ENCODE assay signal across 8 cellular contexts in genomic region chr12:123429101-123429500, GRCh38. TPM values are rescaled to one million over a fixed set of nuclear protein-coding genes. Genes with fewer than 3 reads are reported as not detected.
A peak's percentile ranks its signal among the peaks of the same experiment; 100 is the strongest.
DNase-seq lines count a peak whose midpoint lies in the region; ATAC-seq and TF ChIP-seq lines count a peak whose summit lies in the region.
"Not testable (repeated sequence)": the region's sequence is repeated elsewhere in the genome, so short reads cannot be mapped to it uniquely, and the experiment has no call there.

No MANE protein-coding gene starts in this region.

- H3K9ac ChIP-seq in OCI-LY3 (ENCODE audit: low read length) = not testable (repeated sequence)

- peak overlapping the region; percentile 77 for H3K27ac Mint-ChIP-seq in CD4-positive, alpha-beta T cell
- peak overlapping the region; percentile 93 for H3K27ac Mint-ChIP-seq in activated B cell treated with CpG ODN at 0.5 μM for 24 hours
- peak overlapping the region; percentile 84 for H3K27ac Mint-ChIP-seq in activated CD8-positive, alpha-beta T cell treated with anti-CD3 and anti-CD28 coated beads for 36 hours
- peak overlapping the region; percentile 45 for H3K27ac Mint-ChIP-seq in activated T-helper 2 cell treated with anti-CD3 and anti-CD28 coated beads, Interferon-gamma antibody, Interleukin-2, Interleukin-4, amounts not matched to agents 10 μg/mL and 5 μg/mL and 100 μg/mL, durations not matched to agents 14 hours and 24 hours and 36 hours
- H3K27ac Mint-ChIP-seq in activated naive CD8-positive, alpha-beta T cell treated with anti-CD3 and anti-CD28 coated beads, Interleukin-2, amount 10 ng/mL, durations not matched to agents 7 days and 5 days = peak overlapping the region; percentile 56
- peak overlapping the region; percentile 35 to 96 for H3K27ac Mint-ChIP-seq in effector memory CD8-positive, alpha-beta T cell
- H3K27ac Mint-ChIP-seq in stimulated activated naive B cell treated with anti-CD40 and anti-IgM and Interleukin-4, amounts not matched to agents 10 μg/mL and 1 μg/mL and 100 μg/mL, for 72 hours = peak overlapping the region; percentile 98

- not testable (repeated sequence) for H3K27me3 ChIP-seq in CD4-positive, alpha-beta T cell (ENCODE audit: control insufficient read depth, insufficient read depth, low read length); OCI-LY3 (ENCODE audit: low read depth, low read length)

- peaks cover 46% of the 10 kb centered on the region for H3K4me1 Mint-ChIP-seq in CD4-positive, alpha-beta T cell (ENCODE audit: low read depth)
- H3K4me1 Mint-ChIP-seq in activated B cell treated with CpG ODN at 0.5 μM for 24 hours = peaks cover 55% of the 10 kb centered on the region
- H3K4me1 Mint-ChIP-seq in activated CD8-positive, alpha-beta T cell treated with anti-CD3 and anti-CD28 coated beads for 36 hours (ENCODE audit: low read depth) = peaks cover 38% of the 10 kb centered on the region
- H3K4me1 Mint-ChIP-seq in activated T-helper 2 cell treated with anti-CD3 and anti-CD28 coated beads, Interferon-gamma antibody, Interleukin-2, Interleukin-4, amounts not matched to agents 10 μg/mL and 5 μg/mL and 100 μg/mL, durations not matched to agents 14 hours and 24 hours and 36 hours (ENCODE audit: low read depth) = peaks cover 36% of the 10 kb centered on the region
- peaks cover 33% of the 10 kb centered on the region for H3K4me1 Mint-ChIP-seq in activated naive CD8-positive, alpha-beta T cell treated with anti-CD3 and anti-CD28 coated beads, Interleukin-2, amount 10 ng/mL, durations not matched to agents 7 days and 5 days
- peaks cover 31 to 52% of the 10 kb centered on the region in 2 donors for H3K4me1 Mint-ChIP-seq in effector memory CD8-positive, alpha-beta T cell (ENCODE audit: low read depth in 2 of 2)
- peaks cover 31 to 59% of the 10 kb centered on the region in 2 donors for H3K4me1 Mint-ChIP-seq in stimulated activated naive B cell treated with anti-CD40 and anti-IgM and Interleukin-4, amounts not matched to agents 10 μg/mL and 1 μg/mL and 100 μg/mL, for 72 hours

- not testable (repeated sequence) for H3K27ac ChIP-seq in CD4-positive, alpha-beta T cell (ENCODE audit: low read depth, low read length)
- H3K27ac ChIP-seq in OCI-LY3 (ENCODE audit: low read length) = peak overlapping the region; percentile 99

- CTCF ChIA-PET in CD4-positive, alpha-beta T cell (lab: Charles Lee); activated B cell treated with CpG ODN at 0.5 μM for 24 hours (lab: Charles Lee): not testable (repeated sequence)
- CTCF ChIA-PET in activated CD8-positive, alpha-beta T cell treated with anti-CD3 and anti-CD28 coated beads for 36 hours (lab: Charles Lee) = interaction anchor here (1.3 to 1.7 kb wide), 2 partner anchors 45 to 153 kb away, joined by 4 to 5 read pairs; partner anchors contain the start of gene KMT5A

- H3K79me2 ChIP-seq in OCI-LY3 (ENCODE audit: low read length) = peaks cover 53% of the 10 kb centered on the region

- H2AFZ ChIP-seq in OCI-LY3 (ENCODE audit: low read depth, low read length) = not testable (repeated sequence)

- not testable (repeated sequence) for DNase-seq in CD4-positive, alpha-beta T cell; activated B cell treated with CpG ODN at 0.5 μM for 24 hours; activated CD8-positive, alpha-beta T cell treated with anti-CD3 and anti-CD28 coated beads for 36 hours; activated T-helper 2 cell treated with anti-CD3 and anti-CD28 coated beads, Interferon-gamma antibody, Interleukin-2, Interleukin-4, amounts not matched to agents 10 μg/mL and 5 μg/mL and 100 μg/mL, durations not matched to agents 14 hours and 24 hours and 36 hours (ENCODE audit: low spot score); activated naive CD8-positive, alpha-beta T cell treated with anti-CD3 and anti-CD28 coated beads, Interleukin-2, amount 10 ng/mL, durations not matched to agents 7 days and 5 days; effector memory CD8-positive, alpha-beta T cell; stimulated activated naive B cell treated with anti-CD40 and anti-IgM and Interleukin-4, amounts not matched to agents 10 μg/mL and 1 μg/mL and 100 μg/mL, for 72 hours

- H3K4me3 Mint-ChIP-seq in CD4-positive, alpha-beta T cell; activated B cell treated with CpG ODN at 0.5 μM for 24 hours; activated CD8-positive, alpha-beta T cell treated with anti-CD3 and anti-CD28 coated beads for 36 hours; activated T-helper 2 cell treated with anti-CD3 and anti-CD28 coated beads, Interferon-gamma antibody, Interleukin-2, Interleukin-4, amounts not matched to agents 10 μg/mL and 5 μg/mL and 100 μg/mL, durations not matched to agents 14 hours and 24 hours and 36 hours (ENCODE audit: low read depth); activated naive CD8-positive, alpha-beta T cell treated with anti-CD3 and anti-CD28 coated beads, Interleukin-2, amount 10 ng/mL, durations not matched to agents 7 days and 5 days; effector memory CD8-positive, alpha-beta T cell; stimulated activated naive B cell treated with anti-CD40 and anti-IgM and Interleukin-4, amounts not matched to agents 10 μg/mL and 1 μg/mL and 100 μg/mL, for 72 hours: not testable (repeated sequence)

- POLR2A ChIA-PET in CD4-positive, alpha-beta T cell (lab: Charles Lee) = interaction anchor here (0.7 to 1.2 kb wide), 3 partner anchors 9 to 180 kb away, joined by 3 read pairs; no protein-coding TSS in a partner anchor
- POLR2A ChIA-PET in activated B cell treated with CpG ODN at 0.5 μM for 24 hours (lab: Charles Lee) = interaction anchor here (0.6 to 3.7 kb wide), 4 partner anchors 9 to 173 kb away, joined by 3 to 70 read pairs (median 7); partner anchors contain the start of gene SNRNP35
- POLR2A ChIA-PET in activated CD8-positive, alpha-beta T cell treated with anti-CD3 and anti-CD28 coated beads for 36 hours (lab: Charles Lee) = interaction anchor here (0.6 to 1.6 kb wide), 2 partner anchors 11 to 127 kb away, joined by 4 read pairs; no protein-coding TSS in a partner anchor
- POLR2A ChIA-PET in activated naive CD8-positive, alpha-beta T cell treated with anti-CD3 and anti-CD28 coated beads, Interleukin-2, amount 10 ng/mL, durations not matched to agents 7 days and 5 days (lab: Charles Lee) = interaction anchor here (0.5 kb wide), 1 partner anchor 17 kb away, joined by 3 read pairs; no protein-coding TSS in a partner anchor

- not testable (repeated sequence) for TF ChIP-seq CTCF in CD4-positive, alpha-beta T cell (IDR thresholded peaks at IDR 0.05); OCI-LY3 (IDR thresholded peaks at IDR 0.05; ENCODE audit: low read depth, low read length); activated B cell treated with CpG ODN at 0.5 μM for 24 hours (IDR thresholded peaks at IDR 0.05); activated CD8-positive, alpha-beta T cell treated with anti-CD3 and anti-CD28 coated beads for 36 hours (IDR thresholded peaks at IDR 0.05)

- peaks cover 60% of the 10 kb centered on the region for H3K4me1 ChIP-seq in OCI-LY3 (ENCODE audit: low read length)

- peaks cover 45% of the 10 kb centered on the region for H3K36me3 Mint-ChIP-seq in CD4-positive, alpha-beta T cell (ENCODE audit: low read depth)
- H3K36me3 Mint-ChIP-seq in activated B cell treated with CpG ODN at 0.5 μM for 24 hours (ENCODE audit: low read depth) = peaks cover 40% of the 10 kb centered on the region
- peaks cover 40% of the 10 kb centered on the region for H3K36me3 Mint-ChIP-seq in activated CD8-positive, alpha-beta T cell treated with anti-CD3 and anti-CD28 coated beads for 36 hours (ENCODE audit: low read depth)
- peaks cover 66% of the 10 kb centered on the region for H3K36me3 Mint-ChIP-seq in activated T-helper 2 cell treated with anti-CD3 and anti-CD28 coated beads, Interferon-gamma antibody, Interleukin-2, Interleukin-4, amounts not matched to agents 10 μg/mL and 5 μg/mL and 100 μg/mL, durations not matched to agents 14 hours and 24 hours and 36 hours (ENCODE audit: low read depth)
- H3K36me3 Mint-ChIP-seq in activated naive CD8-positive, alpha-beta T cell treated with anti-CD3 and anti-CD28 coated beads, Interleukin-2, amount 10 ng/mL, durations not matched to agents 7 days and 5 days = peaks cover 22% of the 10 kb centered on the region
- peaks cover 42% of the 10 kb centered on the region for H3K36me3 Mint-ChIP-seq in effector memory CD8-positive, alpha-beta T cell (ENCODE audit: insufficient read depth)
- peaks cover 49 to 51% of the 10 kb centered on the region in 2 donors for H3K36me3 Mint-ChIP-seq in stimulated activated naive B cell treated with anti-CD40 and anti-IgM and Interleukin-4, amounts not matched to agents 10 μg/mL and 1 μg/mL and 100 μg/mL, for 72 hours

- H3K4me2 ChIP-seq in OCI-LY3 (ENCODE audit: low read length) = not testable (repeated sequence)

- intact Hi-C loops in CD4-positive, alpha-beta T cell (cut with DNase I, micrococcal nuclease); activated B cell treated with CpG ODN at 0.5 μM for 24 hours (cut with micrococcal nuclease); activated CD8-positive, alpha-beta T cell treated with anti-CD3 and anti-CD28 coated beads for 36 hours (cut with micrococcal nuclease): not testable (repeated sequence)
- intact Hi-C loops in activated T-helper 2 cell treated with anti-CD3 and anti-CD28 coated beads, Interferon-gamma antibody, Interleukin-2, Interleukin-4, amounts not matched to agents 10 μg/mL and 5 μg/mL and 100 μg/mL, durations not matched to agents 14 hours and 24 hours and 36 hours (cut with micrococcal nuclease) = loop anchor here (2.0 kb wide), 1 partner anchor 154 kb away; no protein-coding TSS in a partner anchor

- not testable (repeated sequence) for H3K9me3 Mint-ChIP-seq in CD4-positive, alpha-beta T cell; activated B cell treated with CpG ODN at 0.5 μM for 24 hours; activated CD8-positive, alpha-beta T cell treated with anti-CD3 and anti-CD28 coated beads for 36 hours; activated T-helper 2 cell treated with anti-CD3 and anti-CD28 coated beads, Interferon-gamma antibody, Interleukin-2, Interleukin-4, amounts not matched to agents 10 μg/mL and 5 μg/mL and 100 μg/mL, durations not matched to agents 14 hours and 24 hours and 36 hours; activated naive CD8-positive, alpha-beta T cell treated with anti-CD3 and anti-CD28 coated beads, Interleukin-2, amount 10 ng/mL, durations not matched to agents 7 days and 5 days; effector memory CD8-positive, alpha-beta T cell; stimulated activated naive B cell treated with anti-CD40 and anti-IgM and Interleukin-4, amounts not matched to agents 10 μg/mL and 1 μg/mL and 100 μg/mL, for 72 hours

- H3K9me3 ChIP-seq in CD4-positive, alpha-beta T cell (ENCODE audit: control insufficient read depth, low read length); OCI-LY3 (ENCODE audit: insufficient read depth, low read length): not testable (repeated sequence)

- ATAC-seq in CD4-positive, alpha-beta T cell (ENCODE audit: poor library complexity); activated B cell treated with CpG ODN at 0.5 μM for 24 hours (ENCODE audit: low read depth); activated CD8-positive, alpha-beta T cell treated with anti-CD3 and anti-CD28 coated beads for 36 hours; activated naive CD8-positive, alpha-beta T cell treated with anti-CD3 and anti-CD28 coated beads, Interleukin-2, amount 10 ng/mL, durations not matched to agents 7 days and 5 days (ENCODE audit: low read depth); effector memory CD8-positive, alpha-beta T cell (replicated peaks); stimulated activated naive B cell treated with anti-CD40 and anti-IgM and Interleukin-4, amounts not matched to agents 10 μg/mL and 1 μg/mL and 100 μg/mL, for 72 hours (replicated peaks): not testable (repeated sequence)

- H4K20me1 ChIP-seq in OCI-LY3 (ENCODE audit: insufficient read depth, low read length) = not testable (repeated sequence)

- H3K36me3 ChIP-seq in OCI-LY3 (replicated peaks; ENCODE audit: low read depth, low read length) = peaks cover 39% of the 10 kb centered on the region

- H3K27me3 Mint-ChIP-seq in CD4-positive, alpha-beta T cell; activated B cell treated with CpG ODN at 0.5 μM for 24 hours; activated CD8-positive, alpha-beta T cell treated with anti-CD3 and anti-CD28 coated beads for 36 hours; activated T-helper 2 cell treated with anti-CD3 and anti-CD28 coated beads, Interferon-gamma antibody, Interleukin-2, Interleukin-4, amounts not matched to agents 10 μg/mL and 5 μg/mL and 100 μg/mL, durations not matched to agents 14 hours and 24 hours and 36 hours (ENCODE audit: low read depth); activated naive CD8-positive, alpha-beta T cell treated with anti-CD3 and anti-CD28 coated beads, Interleukin-2, amount 10 ng/mL, durations not matched to agents 7 days and 5 days; effector memory CD8-positive, alpha-beta T cell; stimulated activated naive B cell treated with anti-CD40 and anti-IgM and Interleukin-4, amounts not matched to agents 10 μg/mL and 1 μg/mL and 100 μg/mL, for 72 hours: not testable (repeated sequence)

- H3K4me3 ChIP-seq in OCI-LY3 (ENCODE audit: low read length) = not testable (repeated sequence)

RNA-seq across cellular contexts. Expression of gene RILPL2, which starts 7.4 kb away (rescaled TPM):
- total RNA-seq in CD4-positive, alpha-beta T cell = 1 to 10 TPM; 4.9 to 5.5 TPM
- 11.2 and 12.2 TPM in 2 replicates for total RNA-seq in activated B cell treated with CpG ODN at 0.5 μM for 24 hours
- 1 to 10 TPM; 9.0 to 9.3 TPM for total RNA-seq in activated CD8-positive, alpha-beta T cell treated with anti-CD3 and anti-CD28 coated beads for 36 hours
- 15.7 and 16.3 TPM in 2 replicates for total RNA-seq in activated T-helper 2 cell treated with anti-CD3 and anti-CD28 coated beads, Interferon-gamma antibody, Interleukin-2, Interleukin-4, amounts not matched to agents 10 μg/mL and 5 μg/mL and 100 μg/mL, durations not matched to agents 14 hours and 24 hours and 36 hours
- total RNA-seq in activated naive CD8-positive, alpha-beta T cell treated with anti-CD3 and anti-CD28 coated beads, Interleukin-2, amount 10 ng/mL, durations not matched to agents 7 days and 5 days = 1 to 10 TPM; 5.3 to 5.5 TPM

RNA-seq across cellular contexts. Expression of gene SNRNP35, which starts 28.8 kb away (rescaled TPM):
- 10 to 100 TPM; 26.2 to 28.6 TPM for total RNA-seq in CD4-positive, alpha-beta T cell
- 39.5 and 51.5 TPM in 2 replicates for total RNA-seq in activated B cell treated with CpG ODN at 0.5 μM for 24 hours
- 10 to 100 TPM; 18.4 to 25.4 TPM for total RNA-seq in activated CD8-positive, alpha-beta T cell treated with anti-CD3 and anti-CD28 coated beads for 36 hours
- total RNA-seq in activated T-helper 2 cell treated with anti-CD3 and anti-CD28 coated beads, Interferon-gamma antibody, Interleukin-2, Interleukin-4, amounts not matched to agents 10 μg/mL and 5 μg/mL and 100 μg/mL, durations not matched to agents 14 hours and 24 hours and 36 hours = 27.1 and 36.4 TPM in 2 replicates
- 10 to 100 TPM; 32.3 to 33.9 TPM for total RNA-seq in activated naive CD8-positive, alpha-beta T cell treated with anti-CD3 and anti-CD28 coated beads, Interleukin-2, amount 10 ng/mL, durations not matched to agents 7 days and 5 days

RNA-seq across cellular contexts. Expression of gene KMT5A, which starts 45.2 kb away (rescaled TPM):
- 10 to 100 TPM; 28.3 to 30.9 TPM for total RNA-seq in CD4-positive, alpha-beta T cell
- total RNA-seq in activated B cell treated with CpG ODN at 0.5 μM for 24 hours = 29.4 and 36.0 TPM in 2 replicates
- 10 to 100 TPM; 35.9 to 38.2 TPM for total RNA-seq in activated CD8-positive, alpha-beta T cell treated with anti-CD3 and anti-CD28 coated beads for 36 hours
- total RNA-seq in activated T-helper 2 cell treated with anti-CD3 and anti-CD28 coated beads, Interferon-gamma antibody, Interleukin-2, Interleukin-4, amounts not matched to agents 10 μg/mL and 5 μg/mL and 100 μg/mL, durations not matched to agents 14 hours and 24 hours and 36 hours = 72.7 and 74.1 TPM in 2 replicates
- total RNA-seq in activated naive CD8-positive, alpha-beta T cell treated with anti-CD3 and anti-CD28 coated beads, Interleukin-2, amount 10 ng/mL, durations not matched to agents 7 days and 5 days = 10 to 100 TPM; 64.5 to 69.4 TPM

Comparison
In these comparisons a context has a peak if more than half of its experiments do, and no peak if none do; other contexts are left out.
1. H3K27ac Mint-ChIP-seq: peak in every context shown above with its lines; median percentile 98 in stimulated activated naive B cell treated with anti-CD40 and anti-IgM and Interleukin-4, amounts not matched to agents 10 μg/mL and 1 μg/mL and 100 μg/mL, for 72 hours; 93 in activated B cell treated with CpG ODN at 0.5 μM for 24 hours; 84 in activated CD8-positive, alpha-beta T cell treated with anti-CD3 and anti-CD28 coated beads for 36 hours; 77 in CD4-positive, alpha-beta T cell; 66 in effector memory CD8-positive, alpha-beta T cell; 56 in activated naive CD8-positive, alpha-beta T cell treated with anti-CD3 and anti-CD28 coated beads, Interleukin-2, amount 10 ng/mL, durations not matched to agents 7 days and 5 days; 45 in activated T-helper 2 cell treated with anti-CD3 and anti-CD28 coated beads, Interferon-gamma antibody, Interleukin-2, Interleukin-4, amounts not matched to agents 10 μg/mL and 5 μg/mL and 100 μg/mL, durations not matched to agents 14 hours and 24 hours and 36 hours.